12 cellular contexts compared by ENCODE assay signal in the genomic region with DNA sequence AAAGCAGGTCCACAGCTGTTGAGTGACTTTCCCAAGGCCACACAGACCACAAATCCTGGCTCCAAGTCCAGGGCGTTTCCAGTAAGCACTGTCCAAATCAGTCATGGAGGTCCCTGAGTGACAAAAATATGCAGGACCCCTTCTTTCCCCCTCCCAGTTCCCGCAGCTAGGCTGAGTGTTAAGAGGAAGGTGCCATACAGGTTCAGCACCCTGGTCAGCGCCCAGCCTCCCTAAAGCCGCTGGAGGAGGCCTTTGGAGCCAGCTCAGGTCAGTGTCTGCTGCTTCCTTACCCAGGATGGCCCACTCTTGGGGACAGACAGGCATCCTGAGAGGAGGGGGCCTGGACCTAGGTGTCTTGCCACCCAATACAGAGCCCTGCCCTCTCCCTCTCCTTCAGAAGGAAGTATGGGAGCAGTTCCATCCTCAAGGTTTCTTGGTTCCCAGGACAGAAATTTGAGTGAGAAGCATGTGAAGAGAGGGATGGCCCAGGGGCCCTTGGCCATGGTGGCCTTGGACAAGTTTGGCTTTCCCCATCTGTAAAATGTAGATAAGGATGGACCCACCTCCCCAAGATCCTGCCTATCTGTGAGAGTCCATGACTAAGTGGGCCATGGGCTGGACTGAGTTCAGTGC. TPM values are rescaled to one million over a fixed set of nuclear protein-coding genes. Genes with fewer than 3 reads are reported as not detected.
DNase-seq lines count a peak whose midpoint lies in the region; ATAC-seq, FAIRE-seq and TF ChIP-seq lines count a peak whose summit lies in the region.
"Had no signal": no experiment of that assay in that cellular context is flagged by ENCODE, and none has a peak within 500 bp of the region (broad histone marks: within the 10 kb centered on the region; RNA-seq: fewer than 3 reads in every experiment).

No MANE protein-coding gene starts in this region.

- DNase-seq in left ventricle myocardium superior = peak; percentile 58
- DNase-seq in left ventricle myocardium inferior = no peak
- peak; percentile 49 for DNase-seq in RPMI7951 (ENCODE audit: low read depth)
- peak; percentile 34 for DNase-seq in fibroblast of mammary gland (ENCODE audit: low read depth)
- DNase-seq in urothelium cell line (ENCODE audit: low spot score) = peak; percentile 39
- DNase-seq in 8988T = no peak
- DNase-seq: natural killer cell, NCI-H2081 treated with DMSO at 0.1 percent for 48 hours, T-helper 17 cell had no signal

- intact Hi-C loops in left ventricle myocardium superior (cut with micrococcal nuclease) (no loop called here), left ventricle myocardium inferior (cut with micrococcal nuclease) (no loop called here)

- no peak for ATAC-seq in left ventricle myocardium superior
- no peak for ATAC-seq in GM18861 (IDR thresholded peaks at IDR 0.05; ENCODE audit: unreplicated experiment)
- no peak for ATAC-seq in HG02938 (IDR thresholded peaks at IDR 0.05; ENCODE audit: unreplicated experiment)
- ATAC-seq: natural killer cell, T-helper 17 cell had no signal

- H3K36me3 ChIP-seq in left ventricle myocardium inferior = peaks cover 93% of the 10 kb centered on the region

- no peaks in the 10 kb centered on the region for H3K27me3 ChIP-seq in left ventricle myocardium inferior (ENCODE audit: low read depth)

- no peak overlapping the region for H3K4me3 ChIP-seq in left ventricle myocardium inferior
- no peak overlapping the region for H3K4me3 ChIP-seq in fibroblast of mammary gland (ENCODE audit: control insufficient read depth, low read depth, low read length)

- no peaks in the 10 kb centered on the region for H3K9me3 ChIP-seq in left ventricle myocardium inferior (replicated peaks)

- TF ChIP-seq CTCF in left ventricle myocardium inferior (IDR thresholded peaks at IDR 0.05; ENCODE audit: borderline replicate concordance) = no peak
- TF ChIP-seq CTCF in fibroblast of mammary gland (conservative IDR thresholded peaks at IDR 0.05; ENCODE audit: control insufficient read depth, insufficient read depth, low read depth, low read length) = no peak

- FAIRE-seq in urothelium cell line (lab: Jason Lieb, UNC) = no peak

- H3K27ac ChIP-seq in left ventricle myocardium inferior (replicated peaks) = no peak overlapping the region

- no peaks in the 10 kb centered on the region for H3K4me1 ChIP-seq in left ventricle myocardium inferior

RNA-seq across cellular contexts. Expression of gene TMEM74B, which starts 13.2 kb away (rescaled TPM):
- total RNA-seq in left ventricle myocardium superior = 4.1 TPM
- 4.2 TPM for total RNA-seq in left ventricle myocardium inferior
- not detected in 2 replicates for total RNA-seq in RPMI7951 (2014; rRNA removed; shearing (Covaris generic))

RNA-seq across cellular contexts. Expression of gene C20orf202, which starts 31.7 kb away (rescaled TPM):
- total RNA-seq in left ventricle myocardium superior (0.25 TPM), left ventricle myocardium inferior (0.41 TPM)
- total RNA-seq in RPMI7951 (2014; rRNA removed; shearing (Covaris generic)) = not detected in 2 replicates
- total RNA-seq: CD4-positive, alpha-beta T cell had no signal

RNA-seq across cellular contexts. Expression of gene PSMF1, which starts 53.2 kb away (rescaled TPM):
- total RNA-seq in left ventricle myocardium superior (130 TPM), left ventricle myocardium inferior (124 TPM)
- total RNA-seq in RPMI7951 (2014; rRNA removed; shearing (Covaris generic)) = 98.6 and 99.8 TPM in 2 replicates

RNA-seq across cellular contexts. Expression of gene RAD21L1, which starts 54.3 kb away (rescaled TPM):
- not detected for total RNA-seq in left ventricle myocardium superior
- not detected for total RNA-seq in left ventricle myocardium inferior
- 0.98 and 1.4 TPM in 2 replicates for total RNA-seq in RPMI7951 (2014; rRNA removed; shearing (Covaris generic))
- total RNA-seq: natural killer cell, T-helper 17 cell had no signal

Comparison
In these comparisons a context has a peak if more than half of its experiments do, and no peak if none do; other contexts are left out.
1. DNase-seq: peak in left ventricle myocardium superior (single experiment), RPMI7951 (single experiment), fibroblast of mammary gland (single experiment) and urothelium cell line (single experiment); none in left ventricle myocardium inferior (single experiment) and 8988T (single experiment).